In the genomic region with DNA sequence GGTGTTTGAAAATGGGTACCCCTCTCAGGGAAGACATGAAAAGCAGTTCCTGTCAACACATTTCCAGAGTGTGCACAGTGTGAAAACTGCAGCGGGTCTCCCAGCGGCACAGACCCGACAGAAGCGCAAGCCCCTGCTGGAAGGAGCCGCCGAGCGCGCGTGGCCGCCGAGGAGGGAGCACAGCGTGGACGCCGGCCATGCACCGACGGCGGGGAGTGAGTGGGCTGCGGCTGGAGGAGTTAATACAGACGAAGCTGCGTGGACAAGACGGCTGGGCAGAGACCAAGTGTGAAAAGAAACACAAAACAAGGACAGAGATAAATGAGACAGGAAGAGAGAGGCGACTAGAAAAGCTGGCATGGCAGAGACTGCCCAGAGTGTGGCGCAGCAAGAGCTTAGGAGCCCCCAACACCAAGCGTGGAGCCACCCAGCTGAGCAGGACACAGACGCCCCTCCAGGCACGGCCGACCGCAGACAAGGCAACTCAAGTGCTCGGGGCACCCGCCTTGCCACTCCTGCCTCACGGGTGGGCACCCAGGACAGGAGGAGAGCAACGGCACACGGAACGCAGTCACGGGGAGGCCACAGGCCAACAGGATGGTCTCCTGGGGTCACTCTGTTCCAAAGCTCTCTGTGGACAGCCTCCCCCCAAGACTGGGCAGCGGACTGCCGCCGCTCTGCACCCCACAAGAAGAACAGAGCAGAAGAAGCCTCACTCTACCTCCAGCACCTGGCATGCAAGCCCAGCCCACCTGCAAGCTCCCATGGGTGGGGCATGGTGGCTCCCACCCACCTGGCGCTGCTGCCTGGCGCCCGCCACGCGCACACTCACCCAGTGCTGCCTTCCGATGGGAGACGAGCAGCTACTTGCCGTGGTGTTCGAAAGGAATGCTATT, we compare ENCODE assay signal across 10 cellular contexts. TPM values are rescaled to one million over a fixed set of nuclear protein-coding genes. Genes with fewer than 3 reads are reported as not detected.
DNase-seq lines count a peak whose midpoint lies in the region; FAIRE-seq and TF ChIP-seq lines count a peak whose summit lies in the region.
"Had no signal": no experiment of that assay in that cellular context is flagged by ENCODE, and none has a peak within 500 bp of the region (broad histone marks: within the 10 kb centered on the region; RNA-seq: fewer than 3 reads in every experiment).

No MANE protein-coding gene starts in this region.

- H3K36me3 ChIP-seq in PC-9 (ENCODE audit: low read depth) = 0 out of 2 replicates have a peak, but pooled peaks cover 6% of the 10 kb centered on the region
- H3K36me3 ChIP-seq in H1 (ENCODE audit: control insufficient read depth in 2 of 4, insufficient read depth in 4 of 4, low read length in 3 of 4) = peaks cover 38 to 80% (median 74%) of the 10 kb centered on the region in 4 experiments
- peaks cover 62 to 68% (median 67%) of the 10 kb centered on the region in 3 donors for H3K36me3 ChIP-seq in skeletal muscle tissue (ENCODE audit: control insufficient read depth in 3 of 3, insufficient read depth in 3 of 3, low read length in 3 of 3)

- no peak overlapping the region for H3K4ac ChIP-seq in H1 (replicated peaks; ENCODE audit: insufficient read length, low read depth, low read length)

- peak overlapping the region; percentile 4; the same call in 1 of the 2 replicates for H4K8ac ChIP-seq in H1 (ENCODE audit: extremely low read depth, insufficient read depth, low read length)

- H2BK15ac ChIP-seq in H1 (ENCODE audit: low read length) = no peak overlapping the region

- POLR2A ChIA-PET in PC-9 (lab: Charles Lee; ENCODE audit: unreplicated experiment) = no interaction called here
- POLR2A ChIA-PET in H1 (lab: Charles Lee; ENCODE audit: partially characterized antibody) = interaction anchor here (1.0 to 1.6 kb wide), 3 partner anchors 8 to 13 kb away, joined by 4 to 5 read pairs (median 5); no protein-coding TSS in a partner anchor

- no peak overlapping the region for H3K9ac ChIP-seq in H1 (replicated peaks in 1 of 4; ENCODE audit: extremely low read depth in 1 of 4, low read depth in 3 of 4, low read length in 3 of 4)
- H3K9ac ChIP-seq in skeletal muscle tissue (ENCODE audit: low read depth in 1 of 3, low read length in 3 of 3) = peak overlapping the region in 2 of 3 donors; percentile 16 to 66

- peaks cover 94% of the 10 kb centered on the region for H3F3A ChIP-seq in PC-9 (ENCODE audit: insufficient read depth, low read depth)

- no peaks in the 10 kb centered on the region for H3K9me2 ChIP-seq in PC-9 (ENCODE audit: insufficient read depth)

- peaks cover 4% of the 10 kb centered on the region; the same call in 1 of the 2 replicates for H3K79me2 ChIP-seq in PC-9 (ENCODE audit: low read depth)
- peaks cover 0 to 18% of the 10 kb centered on the region in 2 experiments; a peak in 1 of 4 replicates for H3K79me2 ChIP-seq in H1 (ENCODE audit: control insufficient read depth in 1 of 2, insufficient read depth in 2 of 2, low read length in 2 of 2)

- H3K4me1 ChIP-seq in PC-9 (replicated peaks; ENCODE audit: insufficient read depth) (peaks cover 30% of the 10 kb centered on the region), H1 (replicated peaks in 1 of 4; ENCODE audit: control insufficient read depth in 3 of 4, insufficient read depth in 4 of 4, low read length in 3 of 4) (no peaks in the 10 kb centered on the region; a peak in 1 of 7 replicates), skeletal muscle tissue (ENCODE audit: control insufficient read depth in 3 of 3, insufficient read depth in 3 of 3, low read length in 3 of 3) (peaks cover 54 to 64% (median 61%) of the 10 kb centered on the region in 3 donors)

- H4K5ac ChIP-seq in H1 (ENCODE audit: insufficient read length, low read depth, low read length) = no peak overlapping the region

- TF ChIP-seq CTCF in PC-9 (conservative IDR thresholded peaks at IDR 0.05) (no peak), H1 (IDR thresholded peaks at IDR 0.05; ENCODE audit: control extremely low read depth in 1 of 3, insufficient read depth in 1 of 3, low read depth in 1 of 3, low read length in 3 of 3) (no peak)

- TF ChIP-seq POLR2A in GM12891 (IDR thresholded peaks at IDR 0.05; ENCODE audit: low read depth, low read length) (no peak; the same call in 1 of the 2 replicates), H1 (IDR thresholded peaks at IDR 0.05; ENCODE audit: control extremely low read depth in 1 of 2, low read depth in 2 of 2, low read length in 2 of 2) (no peak)

- BruUV-seq in PC-9 (replicated peaks; lab: Mats Ljungman, UMichigan) = no TSS peak

- no peak overlapping the region for H3K23ac ChIP-seq in H1 (ENCODE audit: insufficient read length)

- H4K20me1 ChIP-seq in PC-9 (ENCODE audit: insufficient read depth) (peaks cover 87% of the 10 kb centered on the region), H1 (replicated peaks in 1 of 2; ENCODE audit: control insufficient read depth in 1 of 2, insufficient read depth in 2 of 2, low read length in 2 of 2) (peaks cover 41 to 47% of the 10 kb centered on the region in 2 experiments)

- DNase-seq in GM12891 (ENCODE audit: insufficient read length, low spot score) = no peak
- DNase-seq in PC-9 = no peak
- no peak for DNase-seq in H1 (ENCODE audit: low read depth in 1 of 2, low spot score in 2 of 2)
- DNase-seq in SW 1271 (lab: John Stamatoyannopoulos, UW) = no peak
- no peak for DNase-seq in T-helper 2 cell
- no peak for DNase-seq in DMS53 treated with DMSO at 0.1 percent for 48 hours (lab: John Stamatoyannopoulos, UW; ENCODE audit: unreplicated experiment)
- DNase-seq: activated CD8-positive, alpha-beta memory T cell treated with anti-CD3 and anti-CD28 coated beads, Interleukin-2, amount 50 U/mL, for 4 hours; DMS53; T-cell had no signal

- no peak overlapping the region for H3K56ac ChIP-seq in H1 (replicated peaks; ENCODE audit: insufficient read length, low read depth, low read length)

- no peaks in the 10 kb centered on the region for H3K23me2 ChIP-seq in H1 (ENCODE audit: low read depth, low read length)

- no peak overlapping the region; the same call in 1 of the 2 replicates for H2BK5ac ChIP-seq in H1 (ENCODE audit: low read depth, low read length)

- no peak overlapping the region for H2AK5ac ChIP-seq in H1 (ENCODE audit: low read depth, low read length)

- H3K27ac ChIP-seq in PC-9 (peak overlapping the region; percentile 75; the same call in 1 of the 2 replicates), H1 (ENCODE audit: low read depth, low read length) (no peak overlapping the region), skeletal muscle tissue (ENCODE audit: low read depth, low read length) (peak overlapping the region; percentile 72)

- no peak overlapping the region for H2AFZ ChIP-seq in PC-9
- no peak overlapping the region for H2AFZ ChIP-seq in H1 (ENCODE audit: low read length)

- H3K18ac ChIP-seq in H1 (ENCODE audit: extremely low read depth, low read length) = no peak overlapping the region

- H4K91ac ChIP-seq in H1 (replicated peaks; ENCODE audit: insufficient read length, low read length) = no peak overlapping the region

- no peaks in the 10 kb centered on the region for H3K27me3 ChIP-seq in PC-9 (ENCODE audit: insufficient read depth, low read depth)
- H3K27me3 ChIP-seq in H1 (replicated peaks in 1 of 4; ENCODE audit: control insufficient read depth in 3 of 4, extremely low read depth in 1 of 4, insufficient read depth in 3 of 4, low read length in 3 of 4) = no peaks in the 10 kb centered on the region
- H3K27me3 ChIP-seq in skeletal muscle tissue (ENCODE audit: control insufficient read depth in 3 of 3, insufficient read depth in 3 of 3, low read length in 3 of 3) = no peaks in the 10 kb centered on the region

- CTCF ChIA-PET in PC-9 (lab: Charles Lee) (no interaction called here), H1 (lab: Charles Lee; ENCODE audit: partially characterized antibody) (interaction anchor here (0.6 to 1.4 kb wide), 10 partner anchors 9 to 93 kb away, joined by 3 to 10 read pairs (median 3); no protein-coding TSS in a partner anchor)

- H3K9me3 ChIP-seq in PC-9 (ENCODE audit: insufficient read depth, low read depth) = no peaks in the 10 kb centered on the region
- H3K9me3 ChIP-seq in H1 (ENCODE audit: insufficient read depth in 2 of 2, low read depth in 1 of 2, low read length in 1 of 2) = no peaks in the 10 kb centered on the region; a peak in 1 of 4 replicates
- H3K9me3 ChIP-seq in skeletal muscle tissue (ENCODE audit: control insufficient read depth in 3 of 3, low read length in 3 of 3) = no peaks in the 10 kb centered on the region

- no peak for TF ChIP-seq EP300 in H1 (IDR thresholded peaks at IDR 0.05; ENCODE audit: borderline replicate concordance in 1 of 2, low read depth in 2 of 2, low read length in 2 of 2)

- H2BK12ac ChIP-seq in H1 (ENCODE audit: low read depth, low read length) = no peak overlapping the region

- no peak overlapping the region for H3K14ac ChIP-seq in H1 (ENCODE audit: insufficient read length)

- WGBS in H1 (ENCODE audit: extremely low coverage in 1 of 2, insufficient coverage in 1 of 2, insufficient read length in 1 of 2, insufficient replicate concordance in 2 of 2, low coverage in 1 of 2, low lambda C conversion rate in 2 of 2, missing lambda C conversion rate in 1 of 2), 2 experiments = 94% methylated on average over 47 of the region's 47 CpGs; no CpG with 5 or more reads in 1 of the 2 experiments

- no peak overlapping the region for H2BK20ac ChIP-seq in H1 (ENCODE audit: low read length)

- intact Hi-C loops in PC-9 (cut with micrococcal nuclease; ENCODE audit: unreplicated experiment) = loop anchor here (2.0 to 10.0 kb wide), 4 partner anchors 47 to 211 kb away; a partner anchor contains a TSS

- FAIRE-seq in GM12891 (lab: Jason Lieb, UNC) (no peak), H1 (lab: Jason Lieb, UNC) (no peak)

- no peak overlapping the region for H2BK120ac ChIP-seq in H1 (replicated peaks; ENCODE audit: low read depth, low read length)

- TF ChIP-seq RAD21 in H1 (IDR thresholded peaks at IDR 0.05 in 1 of 2, conservative IDR thresholded peaks at IDR 0.05 in 1 of 2; ENCODE audit: low read depth in 2 of 2, low read length in 2 of 2) = no peak

- peaks cover 16% of the 10 kb centered on the region for H3K79me1 ChIP-seq in H1 (ENCODE audit: low read depth, low read length)

- H3K4me3 ChIP-seq in PC-9 (no peak overlapping the region), H1 (ENCODE audit: extremely low read depth in 1 of 4, insufficient read depth in 2 of 4, low read depth in 3 of 4, low read length in 4 of 4) (no peak overlapping the region), skeletal muscle tissue (ENCODE audit: low read length in 3 of 3) (no peak overlapping the region)

- H3K4me2 ChIP-seq in PC-9 (no peak overlapping the region), H1 (ENCODE audit: insufficient read depth in 1 of 2, low read depth in 2 of 2, low read length in 2 of 2) (no peak overlapping the region)

RNA-seq across cellular contexts. Expression of a gene that starts 16.6 kb away (rescaled TPM):
- polyA plus RNA-seq in GM12891 (2012; ENCODE audit: low read depth, missing spikeins) = 92.3 TPM
- total RNA-seq in PC-9 (2021) (157 and 198 TPM in 2 replicates), skeletal muscle tissue (13.0 TPM)
- total RNA-seq in H1 (2021; fragmentation: NEBNext Ultra II Directional; extraction: Animal tissue kit (Norgen Biotek cat#: 25700)) = 3.6 and 3.8 TPM in 2 replicates
- polyA plus RNA-seq in H1 (2011; rRNA removed) = 8.7 and 12.2 TPM in 2 replicates
- 10.9 TPM for polyA plus RNA-seq in H1 (2011; cell fraction: cytosol; rRNA removed)
- 11.1 TPM for polyA plus RNA-seq in H1 (2011; cell fraction: nucleus; rRNA removed)
- polyA plus RNA-seq in H1 (2012, experiment 1 of 2) = 4.4 to 12.8 TPM (median 9.7 TPM) in 4 replicates
- polyA plus RNA-seq in H1 (2012, experiment 2 of 2) = 4.5 TPM
- polyA plus RNA-seq in H1 (2013, experiment 1 of 2) = 15.4 TPM
- 12.6 TPM for polyA plus RNA-seq in H1 (2013, experiment 2 of 2)
- polyA minus RNA-seq in H1 (2011; rRNA and poly(A)+ RNA removed) = 5.7 and 10.2 TPM in 2 replicates
- 18.5 TPM for polyA minus RNA-seq in H1 (2011; cell fraction: cytosol; rRNA and poly(A)+ RNA removed)
- 9.7 TPM for polyA minus RNA-seq in H1 (2011; cell fraction: nucleus; rRNA and poly(A)+ RNA removed)

RNA-seq across cellular contexts. Expression of a gene that starts 28.1 kb away (rescaled TPM):
- polyA plus RNA-seq in GM12891 (2012; ENCODE audit: low read depth, missing spikeins) = 60.6 TPM
- total RNA-seq in PC-9 (2021) = 151 and 181 TPM in 2 replicates
- total RNA-seq in H1 (2021; fragmentation: NEBNext Ultra II Directional; extraction: Animal tissue kit (Norgen Biotek cat#: 25700)) = 103 and 107 TPM in 2 replicates
- 73.5 and 114 TPM in 2 replicates for polyA plus RNA-seq in H1 (2011; rRNA removed)
- 90.3 TPM for polyA plus RNA-seq in H1 (2011; cell fraction: cytosol; rRNA removed)
- 219 TPM for polyA plus RNA-seq in H1 (2011; cell fraction: nucleus; rRNA removed)
- 88.4 to 98.7 TPM (median 95.5 TPM) in 4 replicates for polyA plus RNA-seq in H1 (2012, experiment 1 of 2)
- 70.5 TPM for polyA plus RNA-seq in H1 (2012, experiment 2 of 2)
- 70.2 TPM for polyA plus RNA-seq in H1 (2013, experiment 1 of 2)
- 70.1 TPM for polyA plus RNA-seq in H1 (2013, experiment 2 of 2)
- 71.2 and 71.6 TPM in 2 replicates for polyA minus RNA-seq in H1 (2011; rRNA and poly(A)+ RNA removed)
- 31.2 TPM for polyA minus RNA-seq in H1 (2011; cell fraction: cytosol; rRNA and poly(A)+ RNA removed)
- 60.9 TPM for polyA minus RNA-seq in H1 (2011; cell fraction: nucleus; rRNA and poly(A)+ RNA removed)
- 21.4 TPM for total RNA-seq in skeletal muscle tissue

RNA-seq across cellular contexts. Expression of a gene that starts 32.8 kb away (rescaled TPM):
- polyA plus RNA-seq in GM12891 (2012; ENCODE audit: low read depth, missing spikeins) = 62.4 TPM
- total RNA-seq in PC-9 (2021) (138 and 140 TPM in 2 replicates), skeletal muscle tissue (11.5 TPM)
- 12.6 and 12.9 TPM in 2 replicates for total RNA-seq in H1 (2021; fragmentation: NEBNext Ultra II Directional; extraction: Animal tissue kit (Norgen Biotek cat#: 25700))
- polyA plus RNA-seq in H1 (2011; rRNA removed) = 8.4 and 10.1 TPM in 2 replicates
- polyA plus RNA-seq in H1 (2011; cell fraction: cytosol; rRNA removed) = 8.7 TPM
- polyA plus RNA-seq in H1 (2011; cell fraction: nucleus; rRNA removed) = 44.1 TPM
- polyA plus RNA-seq in H1 (2012, experiment 1 of 2) = 10.7 to 12.8 TPM (median 12.1 TPM) in 4 replicates
- 6.4 TPM for polyA plus RNA-seq in H1 (2012, experiment 2 of 2)
- polyA plus RNA-seq in H1 (2013, experiment 1 of 2) = 9.8 TPM
- polyA plus RNA-seq in H1 (2013, experiment 2 of 2) = 7.5 TPM
- 7.7 and 10.1 TPM in 2 replicates for polyA minus RNA-seq in H1 (2011; rRNA and poly(A)+ RNA removed)
- polyA minus RNA-seq in H1 (2011; cell fraction: cytosol; rRNA and poly(A)+ RNA removed) = 8.0 TPM
- 20.7 TPM for polyA minus RNA-seq in H1 (2011; cell fraction: nucleus; rRNA and poly(A)+ RNA removed)

Comparison
In these comparisons a context has a peak if more than half of its experiments do, and no peak if none do; other contexts are left out.
1. H3K9ac ChIP-seq: peak in skeletal muscle tissue (2 of 3); none in H1 (0 of 4).
2. RNA of a gene that starts 16.6 kb away (total RNA-seq): 157 to 198 TPM in PC-9; 13.0 TPM in skeletal muscle tissue (single experiment) and 3.6 to 3.8 TPM in H1; every median in the first group is over 10 times any median in the second.
3. RNA of a gene that starts 32.8 kb away (total RNA-seq): 138 to 140 TPM in PC-9; 12.6 to 12.9 TPM in H1 and 11.5 TPM in skeletal muscle tissue (single experiment); every median in the first group is over 10 times any median in the second.